In genomic region chr14:26860111-26860510, GRCh38 we compare ENCODE assay signal across 7 cellular contexts.
"Had no signal": no experiment of that assay in that cellular context is flagged by ENCODE, and none has a peak within 500 bp of the region (broad histone marks: within the 10 kb centered on the region; RNA-seq: fewer than 3 reads in every experiment).

No MANE protein-coding gene starts in this region.

- DNase-seq: GDM1, GF-D8 had no signal

- FAIRE-seq: GM12878, GM12891, GM12892, GM18507, GM19239 had no signal

- H3K4me3 ChIP-seq: GM12878 had no signal

- ATAC-seq: GM12878 had no signal
